7 cellular contexts compared by ENCODE assay signal in genomic region chr16:68264128-68265077, GRCh38. TPM values are rescaled to one million over a fixed set of nuclear protein-coding genes. Genes with fewer than 3 reads are reported as not detected.
A peak's percentile ranks its signal among the peaks of the same experiment; 100 is the strongest.
DNase-seq lines count a peak whose midpoint lies in the region; TF ChIP-seq lines count a peak whose summit lies in the region.

Gene SLC7A6 (plus strand): TSS chr16:68264526. CDS start chr16:68274727, 10,201 bp downstream.

- BruUV-seq in mammary epithelial cell (replicated peaks; lab: Mats Ljungman, UMichigan) = no TSS peak

- H3K36me3 ChIP-seq in HAP-1 (replicated peaks) (peaks cover 10% of the 10 kb centered on the region), MG63 (no peaks in the 10 kb centered on the region; the same call in 1 of the 2 replicates), mammary epithelial cell (ENCODE audit: insufficient read depth, low read length) (peaks cover 2% of the 10 kb centered on the region)

- H4K20me1 ChIP-seq in mammary epithelial cell (ENCODE audit: insufficient read depth, low read length) = no peaks in the 10 kb centered on the region

- TF ChIP-seq CTCF in GM12873 (IDR thresholded peaks at IDR 0.05; ENCODE audit: insufficient read depth, low read depth, low read length, missing control alignments) (peak; percentile 81), VCaP (conservative IDR thresholded peaks at IDR 0.05) (peak; percentile 54), mammary epithelial cell (conservative IDR thresholded peaks at IDR 0.05 in 1 of 2, IDR thresholded peaks at IDR 0.05 in 1 of 2; ENCODE audit: extremely low read depth in 1 of 2, insufficient read depth in 1 of 2, low read depth in 1 of 2, low read length in 2 of 2) (peak; percentile 51 to 71)

- in situ Hi-C loops in HAP-1 (cut with MboI; ENCODE audit: low sequenced_read_pairs) = loop anchor here (5.0 kb wide), 1 partner anchor 63 kb away; no protein-coding TSS in a partner anchor
- in situ Hi-C loops in mammary epithelial cell (cut with MboI; ENCODE audit: low sequenced_read_pairs in 2 of 2) = loop anchor here in 1 of 2 donors (5.0 to 25.0 kb wide), 2 partner anchors 63 to 223 kb away; no protein-coding TSS in a partner anchor

- H3K4me1 ChIP-seq in HAP-1 (peaks cover 18% of the 10 kb centered on the region), mammary epithelial cell (ENCODE audit: insufficient read depth, low read length) (peaks cover 11% of the 10 kb centered on the region)

- intact Hi-C loops in mammary epithelial cell (cut with micrococcal nuclease) = loop anchor here (1.0 to 5.0 kb wide), 3 partner anchors 35 to 248 kb away; partner anchors contain the start of gene SLC7A6OS

- no peaks in the 10 kb centered on the region for H3K27me3 ChIP-seq in HAP-1 (ENCODE audit: low read depth)
- no peaks in the 10 kb centered on the region for H3K27me3 ChIP-seq in MG63
- no peaks in the 10 kb centered on the region for H3K27me3 ChIP-seq in mammary epithelial cell (ENCODE audit: insufficient read depth, low read length)

- H3K9ac ChIP-seq in mammary epithelial cell (ENCODE audit: insufficient read depth, low read length) = peak within 1 kb of the TSS; percentile 76

- H3K4me2 ChIP-seq in mammary epithelial cell (ENCODE audit: insufficient read depth, low read depth, low read length) = peak within 1 kb of the TSS; percentile 79

- dilution Hi-C loops in mammary epithelial cell (cut with HindIII; ENCODE audit: low sequenced_read_pairs) = no loop called here

- WGBS in mammary epithelial cell (ENCODE audit: low coverage, missing lambda C conversion rate) = under 1% methylated on average over 31 of the region's 123 CpGs

- H2AFZ ChIP-seq in mammary epithelial cell (ENCODE audit: low read depth, low read length) = peak within 1 kb of the TSS; percentile 87

- CTCF ChIA-PET in mammary epithelial cell (lab: Charles Lee; ENCODE audit: low non-redundant PET) = interaction anchor here (0.5 to 1.6 kb wide), 10 partner anchors 24 to 942 kb away, joined by 3 to 21 read pairs (median 4); partner anchors contain the start of genes PRMT7 and SLC7A6OS

- H3K9me3 ChIP-seq in HAP-1 (no peaks in the 10 kb centered on the region), MG63 (no peaks in the 10 kb centered on the region), mammary epithelial cell (replicated peaks; ENCODE audit: insufficient read depth, low read length) (no peaks in the 10 kb centered on the region)

- DNase-seq in HAP-1 (ENCODE audit: low spot score in 2 of 2) (peak; percentile 33 to 84), MG63 (peak; percentile 69), mammary epithelial cell (peak; percentile 62), inferior parietal cortex (ENCODE audit: extremely low spot score) (peak; percentile 62)
- peak; percentile 73 to 83 for DNase-seq in stimulated activated CD4-positive, alpha-beta T cell treated with anti-CD3 and anti-CD28 coated beads, Interleukin-12 subunit alpha, Interleukin-12 subunit beta, amount 100 ng/mL, for 24 hours (ENCODE audit: low read depth in 2 of 2)

- peak within 1 kb of the TSS; percentile 76 for H3K27ac ChIP-seq in VCaP
- H3K27ac ChIP-seq in mammary epithelial cell (ENCODE audit: insufficient read depth, low read depth, low read length) = peak within 1 kb of the TSS; percentile 67

- H3K4me3 ChIP-seq in HAP-1 (peak within 1 kb of the TSS; percentile 86), MG63 (peak within 1 kb of the TSS; percentile 72), mammary epithelial cell (replicated peaks in 1 of 3; ENCODE audit: insufficient read depth in 1 of 3, low read depth in 2 of 3, low read length in 3 of 3) (peak within 1 kb of the TSS; percentile 59 to 75 (median 68))

- H3K79me2 ChIP-seq in mammary epithelial cell (ENCODE audit: insufficient read depth, low read length) = peaks cover 47% of the 10 kb centered on the region

RNA-seq across cellular contexts. Expression of gene SLC7A6, which starts in this region (rescaled TPM):
- total RNA-seq in MG63 (2014; rRNA removed; shearing (Covaris generic); ENCODE audit: low replicate concordance) = 3.9 and 6.5 TPM in 2 replicates
- 10 to 100 TPM; 27.0 to 37.1 TPM for total RNA-seq in mammary epithelial cell
- 19.3 TPM for polyA plus RNA-seq in mammary epithelial cell
- polyA minus RNA-seq in mammary epithelial cell = 35.1 TPM

Comparison
In these comparisons a context has a peak if more than half of its experiments do, and no peak if none do; other contexts are left out.
1. Peak in every context shown above with its lines: DNase-seq, H3K4me3 ChIP-seq and H3K27ac ChIP-seq.